Comparison of ENCODE assay signal across 21 cellular contexts in the genomic region with DNA sequence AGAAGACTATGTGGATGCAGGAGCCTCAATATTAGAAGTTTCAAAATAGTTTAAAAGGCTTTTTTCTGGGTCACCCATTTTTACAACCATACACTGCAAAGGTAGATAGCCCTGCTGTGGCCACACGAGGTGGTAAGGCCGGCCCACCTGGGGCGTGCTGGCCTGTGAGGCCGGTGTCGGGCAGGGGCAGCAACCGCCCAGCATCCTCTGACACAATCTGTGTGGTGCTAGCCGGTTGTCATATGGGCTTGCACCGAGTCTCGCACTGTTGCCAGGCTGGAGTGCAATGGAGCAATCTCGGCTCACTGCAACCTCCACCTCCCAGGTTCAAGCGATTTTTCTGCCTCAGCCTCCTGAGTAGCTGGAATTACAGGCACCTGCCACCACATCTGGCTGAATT.
"Had no signal": no experiment of that assay in that cellular context is flagged by ENCODE, and none has a peak within 500 bp of the region (broad histone marks: within the 10 kb centered on the region; RNA-seq: fewer than 3 reads in every experiment).

No MANE protein-coding gene starts in this region.

- H3K9ac ChIP-seq: neural progenitor cell had no signal

- H3K4me1 ChIP-seq: neural progenitor cell, prostate gland, suprapubic skin, tibial artery, uterus had no signal

- DNase-seq: hippocampal formation; kidney glomerular epithelial cell; left cardiac atrium; mesendoderm; naive B cell; natural killer cell; nephron progenitor cell; ovary; retina; right cardiac atrium; stimulated activated CD4-positive, alpha-beta T cell treated with anti-CD3 and anti-CD28 coated beads, Interleukin-4, amount 100 ng/mL, for 24 hours; stimulated activated naive CD4-positive, alpha-beta T cell; tibial artery; uterus had no signal

- H3K4me2 ChIP-seq: neural progenitor cell had no signal

- H3K4me3 ChIP-seq: lung, neural progenitor cell, ovary, prostate gland, skin epidermis, suprapubic skin, thoracic aorta, tibial artery, uterus had no signal

- H3K36me3 ChIP-seq: neural progenitor cell, ovary, prostate gland, suprapubic skin, thoracic aorta, tibial artery, uterus had no signal

- FAIRE-seq: keratinocyte had no signal

- H3K9me3 ChIP-seq: ovary, prostate gland, suprapubic skin, thoracic aorta, tibial artery, uterus had no signal

- H3K27me3 ChIP-seq: neural progenitor cell, ovary, uterus had no signal

- H3K27ac ChIP-seq: neural progenitor cell, ovary, prostate gland, skin epidermis, suprapubic skin, thoracic aorta, tibial artery, uterus had no signal
